12 cellular contexts compared by ENCODE assay signal in the genomic region with DNA sequence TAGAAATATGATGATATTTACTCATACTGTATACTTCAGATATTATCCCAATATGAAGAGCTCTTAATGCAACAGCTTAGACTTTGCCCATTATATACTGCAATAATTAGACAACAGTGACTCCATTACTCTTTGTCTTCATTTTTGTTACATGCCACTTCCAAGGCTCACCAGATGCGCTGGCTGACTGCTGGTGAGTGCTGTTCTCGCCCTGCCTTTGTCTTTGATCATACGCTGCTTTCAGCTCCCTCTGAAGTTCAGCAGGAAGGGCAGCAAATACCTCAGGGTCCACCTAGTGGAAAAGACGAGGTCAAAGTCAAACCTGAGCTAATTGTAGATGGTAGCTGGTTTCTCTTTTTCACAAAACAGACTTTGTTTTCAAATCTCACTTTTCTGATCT.
A peak's percentile ranks its signal among the peaks of the same experiment; 100 is the strongest.
DNase-seq lines count a peak whose midpoint lies in the region; ATAC-seq, FAIRE-seq and TF ChIP-seq lines count a peak whose summit lies in the region.
"Had no signal": no experiment of that assay in that cellular context is flagged by ENCODE, and none has a peak within 500 bp of the region (broad histone marks: within the 10 kb centered on the region; RNA-seq: fewer than 3 reads in every experiment).

No MANE protein-coding gene starts in this region.

- peaks cover 0 to 6% (median 4%) of the 10 kb centered on the region in 4 donors for H3K4me1 Mint-ChIP-seq in CD4-positive, alpha-beta memory T cell
- no peaks in the 10 kb centered on the region for H3K4me1 Mint-ChIP-seq in IgD-negative memory B cell

- TF ChIP-seq POLR2A in right lobe of liver (IDR thresholded peaks at IDR 0.05), result no peak

- peak; percentile 62 to 69 (median 69) for ATAC-seq in right lobe of liver

- H3K27ac ChIP-seq in CD4-positive, alpha-beta memory T cell (ENCODE audit: low read depth, low read length), result no peak overlapping the region
- H3K27ac ChIP-seq in dorsolateral prefrontal cortex (peak overlapping the region in 30 of 59 donors; percentile 5 to 57 (median 30)), right lobe of liver (no peak overlapping the region), coronary artery (no peak overlapping the region)
- H3K27ac ChIP-seq: tibial artery had no signal

- peaks cover 47 to 79% of the 10 kb centered on the region in 2 donors for H3K36me3 Mint-ChIP-seq in CD4-positive, alpha-beta memory T cell
- H3K36me3 Mint-ChIP-seq in IgD-negative memory B cell, result peaks cover 3% of the 10 kb centered on the region

- WGBS in right lobe of liver (ENCODE audit: insufficient coverage, low coverage, low lambda C conversion rate, missing lambda C conversion rate), result 63% methylated on average over 4 of the region's 4 CpGs

- no peaks in the 10 kb centered on the region for H3K9me3 ChIP-seq in CD4-positive, alpha-beta memory T cell (ENCODE audit: control insufficient read depth in 1 of 2, low read length in 2 of 2)
- no peaks in the 10 kb centered on the region for H3K9me3 ChIP-seq in right lobe of liver
- H3K9me3 ChIP-seq: tibial artery had no signal

- peaks cover 50% of the 10 kb centered on the region for H3K36me3 ChIP-seq in CD4-positive, alpha-beta memory T cell (ENCODE audit: insufficient read depth, low read length)
- H3K36me3 ChIP-seq in right lobe of liver, result peaks cover 0 to 70% (median 27%) of the 10 kb centered on the region in 4 donors

- no peak for TF ChIP-seq CTCF in dorsolateral prefrontal cortex (IDR thresholded peaks at IDR 0.05 in 54 of 56, conservative IDR thresholded peaks at IDR 0.05 in 2 of 56; ENCODE audit: low read depth in 1 of 56, partially characterized antibody in 56 of 56)
- TF ChIP-seq CTCF in right lobe of liver (IDR thresholded peaks at IDR 0.05), result peak in 3 of 4 donors; percentile 6 to 30 (median 18)
- no peak for TF ChIP-seq CTCF in coronary artery (IDR thresholded peaks at IDR 0.05)

- peak overlapping the region in 6 of 7 donors; percentile 8 to 83 (median 72) for H3K27ac Mint-ChIP-seq in CD4-positive, alpha-beta memory T cell
- peak overlapping the region in 2 of 3 donors; percentile 12 to 45 for H3K27ac Mint-ChIP-seq in IgD-negative memory B cell

- no peaks in the 10 kb centered on the region for H3K9me3 Mint-ChIP-seq in CD4-positive, alpha-beta memory T cell
- H3K9me3 Mint-ChIP-seq in IgD-negative memory B cell, result no peaks in the 10 kb centered on the region

- H3K4me1 ChIP-seq in CD4-positive, alpha-beta memory T cell (ENCODE audit: insufficient read depth, low read length), result no peaks in the 10 kb centered on the region
- H3K4me1 ChIP-seq in right lobe of liver, result peaks cover 0 to 8% (median 0%) of the 10 kb centered on the region in 4 donors
- H3K4me1 ChIP-seq: tibial artery had no signal

- no peak overlapping the region for H3K4me3 ChIP-seq in CD4-positive, alpha-beta memory T cell (ENCODE audit: low read length in 2 of 2)
- no peak overlapping the region for H3K4me3 ChIP-seq in dorsolateral prefrontal cortex
- H3K4me3 ChIP-seq in right lobe of liver, result no peak overlapping the region
- no peak overlapping the region for H3K4me3 ChIP-seq in coronary artery
- H3K4me3 ChIP-seq: tibial artery had no signal

- H3K27me3 Mint-ChIP-seq in CD4-positive, alpha-beta memory T cell, result no peaks in the 10 kb centered on the region
- no peaks in the 10 kb centered on the region for H3K27me3 Mint-ChIP-seq in IgD-negative memory B cell

- intact Hi-C loops in CD4-positive, alpha-beta memory T cell (cut with micrococcal nuclease), result no loop called here
- intact Hi-C loops in dorsolateral prefrontal cortex (cut with DNase I) (loop anchor here in 1 of 2 donors (10.0 kb wide), 1 partner anchor 81 kb away; no protein-coding TSS in a partner anchor), right lobe of liver (cut with DNase I) (no loop called here)

- no peak for FAIRE-seq in frontal cortex (lab: Jason Lieb, UNC)

- H3K27me3 ChIP-seq in CD4-positive, alpha-beta memory T cell (ENCODE audit: insufficient read depth, low read length), result no peaks in the 10 kb centered on the region
- H3K27me3 ChIP-seq in dorsolateral prefrontal cortex (no peaks in the 10 kb centered on the region), right lobe of liver (no peaks in the 10 kb centered on the region)
- H3K27me3 ChIP-seq: tibial artery had no signal

- POLR2A ChIA-PET in CD4-positive, alpha-beta memory T cell (lab: Charles Lee; ENCODE audit: partially characterized antibody), result interaction anchor here (1.3 kb wide), 1 partner anchor 66 kb away, joined by 5 read pairs; a partner anchor contains a TSS

- no peak overlapping the region for H3K4me3 Mint-ChIP-seq in CD4-positive, alpha-beta memory T cell
- H3K4me3 Mint-ChIP-seq in IgD-negative memory B cell, result no peak overlapping the region

- DNase-seq in CD4-positive, alpha-beta memory T cell, result no peak
- DNase-seq in dorsolateral prefrontal cortex (no peak), right lobe of liver (no peak), coronary artery (ENCODE audit: low spot score) (no peak), NCI-H2029 (lab: John Stamatoyannopoulos, UW) (no peak), NAMALWA (ENCODE audit: low spot score) (no peak), frontal cortex (ENCODE audit: low spot score in 2 of 2) (no peak)
- DNase-seq: effector CD4-positive, alpha-beta T cell; mesenchymal stem cell; SHP77; tibial artery had no signal

- CTCF ChIA-PET in CD4-positive, alpha-beta memory T cell (lab: Charles Lee; ENCODE audit: partially characterized antibody), result interaction anchor here (0.9 to 1.4 kb wide), 3 partner anchors 16 to 86 kb away, joined by 3 read pairs; a partner anchor contains a TSS

Comparison
In these comparisons a context has a peak if more than half of its experiments do, and no peak if none do; other contexts are left out.
1. H3K27ac ChIP-seq: peak in dorsolateral prefrontal cortex (30 of 59); none in CD4-positive, alpha-beta memory T cell (single experiment), right lobe of liver (0 of 3) and coronary artery (0 of 2).
2. CTCF ChIP-seq: peak in right lobe of liver (3 of 4); none in dorsolateral prefrontal cortex (0 of 56) and coronary artery (single experiment).